ENCODE assay signal across 1 cellular context in the genomic region with DNA sequence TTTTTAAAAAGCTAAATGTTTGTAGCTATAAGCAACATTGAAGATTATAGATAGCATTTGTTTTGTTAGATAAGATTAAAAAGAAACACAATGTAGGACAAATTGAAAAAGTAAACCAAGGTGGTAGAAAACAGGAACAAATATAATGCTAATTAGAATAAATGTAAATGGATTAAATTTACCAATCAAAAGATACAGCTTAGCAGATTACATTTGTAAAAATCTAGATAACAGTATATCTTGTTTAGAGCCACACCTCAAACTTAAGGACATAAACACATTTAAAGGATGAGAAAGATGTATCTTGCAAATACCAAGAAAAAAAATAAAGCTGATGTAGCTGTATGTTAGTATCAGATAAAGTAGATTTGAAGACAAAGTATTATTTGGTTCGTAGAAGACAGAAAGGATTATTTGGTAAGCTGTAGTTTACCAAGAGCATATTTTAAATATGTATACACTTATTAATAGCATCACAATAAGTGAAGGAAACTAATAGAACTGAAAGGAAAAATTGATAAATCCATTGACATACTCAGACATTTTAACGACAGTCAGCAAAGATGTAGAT.
TF ChIP-seq lines count a peak whose summit lies in the region.

No MANE protein-coding gene starts in this region.

TF ChIP-seq in K562, 482 proteins besides CTCF, POLR2A, EP300 and RAD21:
- TF ChIP-seq E4F1 (CRISPR knock-in tag; IDR thresholded peaks at IDR 0.05; ENCODE audit: borderline replicate concordance), result no peak
- peak; percentile 69; the same call in 1 of the 2 replicates for TF ChIP-seq ZNF354B (CRISPR knock-in tag; IDR thresholded peaks at IDR 0.05)
- peak; percentile 67 for TF ChIP-seq ZNF316 (IDR thresholded peaks at IDR 0.05)
- peak; percentile 45; the same call in 1 of the 2 replicates for TF ChIP-seq C11orf30 (IDR thresholded peaks at IDR 0.05; ENCODE audit: low read depth)
- peak; percentile 99 for TF ChIP-seq ZNF507 (tag; conservative IDR thresholded peaks at IDR 0.05)
TF ChIP-seq in K562: peak in this region for 4.
